In the genomic region with DNA sequence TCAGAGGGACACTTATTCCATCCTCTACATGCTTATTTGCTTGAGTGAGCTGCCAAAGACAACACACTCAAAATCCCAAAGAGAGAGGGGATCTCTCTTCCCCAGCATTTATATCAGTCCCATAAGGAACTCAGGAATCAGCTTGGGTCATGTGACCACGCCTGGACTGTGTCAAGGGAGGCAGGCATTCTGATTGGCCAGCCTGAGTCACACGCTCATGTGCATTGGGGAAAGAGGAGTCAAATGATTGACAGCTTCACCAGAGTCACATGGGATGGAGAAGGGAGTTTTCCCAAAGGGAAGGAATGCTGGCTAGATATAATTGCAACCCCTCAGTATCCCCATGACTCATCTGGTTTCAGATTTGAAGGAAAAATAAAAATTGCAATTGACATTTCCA, we compare ENCODE assay signal across 14 cellular contexts. TPM values are rescaled to one million over a fixed set of nuclear protein-coding genes. Genes with fewer than 3 reads are reported as not detected.
A peak's percentile ranks its signal among the peaks of the same experiment; 100 is the strongest.
DNase-seq lines count a peak whose midpoint lies in the region; ATAC-seq, FAIRE-seq and TF ChIP-seq lines count a peak whose summit lies in the region.
"Had no signal": no experiment of that assay in that cellular context is flagged by ENCODE, and none has a peak within 500 bp of the region (broad histone marks: within the 10 kb centered on the region; RNA-seq: fewer than 3 reads in every experiment).

No MANE protein-coding gene starts in this region.

- peaks cover 19% of the 10 kb centered on the region for H3K4me1 ChIP-seq in skeletal muscle satellite cell (ENCODE audit: control insufficient read depth, insufficient read depth, low read length)
- H3K4me1 ChIP-seq: sigmoid colon had no signal

- no peak for TF ChIP-seq CTCF in fibroblast of pulmonary artery (IDR thresholded peaks at IDR 0.05; ENCODE audit: low read length, missing control alignments)

- peak overlapping the region; percentile 47 for H3K4me2 ChIP-seq in skeletal muscle satellite cell (ENCODE audit: low read length)

- TF ChIP-seq POLR2A in H54 (IDR thresholded peaks at IDR 0.05; ENCODE audit: low read depth, low read length) = no peak

- no peak overlapping the region for H3K4me3 ChIP-seq in fibroblast of pulmonary artery (replicated peaks; ENCODE audit: low read depth, low read length)
- H3K4me3 ChIP-seq in skeletal muscle satellite cell (ENCODE audit: low read length) = no peak overlapping the region
- H3K4me3 ChIP-seq: sigmoid colon had no signal

- no peaks in the 10 kb centered on the region for H3K36me3 ChIP-seq in skeletal muscle satellite cell (ENCODE audit: insufficient read depth, low read length)
- H3K36me3 ChIP-seq: sigmoid colon had no signal

- FAIRE-seq in H54 (lab: Jason Lieb, UNC) = no peak

- ATAC-seq in GM18861 (IDR thresholded peaks at IDR 0.05; ENCODE audit: unreplicated experiment) = no peak

- no peaks in the 10 kb centered on the region for H3K9me3 ChIP-seq in skeletal muscle satellite cell (replicated peaks; ENCODE audit: low read length)
- H3K9me3 ChIP-seq: sigmoid colon had no signal

- DNase-seq in H54 (ENCODE audit: insufficient read length, low spot score) = peak; percentile 5
- peak; percentile 31 for DNase-seq in OCI-M1 (lab: John Stamatoyannopoulos, UW)
- DNase-seq in fibroblast of pulmonary artery (ENCODE audit: low read depth) = peak; percentile 66
- no peak for DNase-seq in NCI-H1417 (lab: John Stamatoyannopoulos, UW)
- DNase-seq in NCI-H510A treated with DMSO at 0.1 percent for 48 hours (lab: John Stamatoyannopoulos, UW) = no peak
- DNase-seq: activated CD4-positive, alpha-beta memory T cell treated with anti-CD3 and anti-CD28 coated beads, Interleukin-2, amount 10 ng/mL, durations not matched to agents 7 days and 5 days; activated gamma-delta T cell; Calu3; H7; KBM-7; NCI-H1930; sigmoid colon had no signal

- H3K27me3 ChIP-seq in skeletal muscle satellite cell (ENCODE audit: control insufficient read depth, insufficient read depth, low read length) = no peaks in the 10 kb centered on the region
- H3K27me3 ChIP-seq: sigmoid colon had no signal

- no peak overlapping the region for H3K9ac ChIP-seq in skeletal muscle satellite cell (ENCODE audit: low read depth, low read length)

RNA-seq across cellular contexts. Expression of a gene that starts 49.0 kb away (rescaled TPM):
- 24.8 and 26.9 TPM in 2 replicates for total RNA-seq in skeletal muscle satellite cell (2012; rRNA removed)

RNA-seq across cellular contexts. Expression of a gene that starts 49.1 kb away (rescaled TPM):
- 32.1 and 33.5 TPM in 2 replicates for total RNA-seq in skeletal muscle satellite cell (2012; rRNA removed)

Comparison
In these comparisons a context has a peak if more than half of its experiments do, and no peak if none do; other contexts are left out.
1. DNase-seq: peak in H54 (single experiment), OCI-M1 (single experiment) and fibroblast of pulmonary artery (single experiment); none in NCI-H1417 (0 of 3) and NCI-H510A treated with DMSO at 0.1 percent for 48 hours (single experiment).